34 cellular contexts compared by ENCODE assay signal in genomic region chr15:66032006-66032405, GRCh38.
"Had no signal": no experiment of that assay in that cellular context is flagged by ENCODE, and none has a peak within 500 bp of the region (broad histone marks: within the 10 kb centered on the region; RNA-seq: fewer than 3 reads in every experiment).

No MANE protein-coding gene starts in this region.

- H3K4me3 ChIP-seq: MG63 had no signal

- DNase-seq: Karpas-422, Kasumi-1, MG63, MM.1S, MV-4-11, NCI-H1048, NCI-H1092, NCI-H1092 treated with DMSO at 0.1 percent for 48 hours, NCI-H1105, NCI-H1105 treated with DMSO at 0.1 percent for 48 hours, NCI-H1417, NCI-H1417 treated with DMSO at 0.1 percent for 48 hours, NCI-H1436, NCI-H1436 treated with DMSO at 0.1 percent for 48 hours, NCI-H146, NCI-H1694, NCI-H1694 treated with DMSO at 0.1 percent for 48 hours, NCI-H187, NCI-H187 treated with DMSO at 0.1 percent for 48 hours, NCI-H1930, NCI-H2029, NCI-H2029 treated with DMSO at 0.1 percent for 48 hours, NCI-H2081, NCI-H2081 treated with DMSO at 0.1 percent for 48 hours, NCI-H2107, NCI-H2171, NCI-H2227 treated with DMSO at 0.1 percent for 48 hours, NCI-H226, NCI-H345, NCI-H446, NCI-H446 treated with DMSO at 0.1 percent for 48 hours, NCI-H510A, NCI-H510A treated with DMSO at 0.1 percent for 48 hours, NCI-H524 had no signal

- H3K27me3 ChIP-seq: MG63 had no signal

- H3K36me3 ChIP-seq: MG63 had no signal
